In the genomic region with DNA sequence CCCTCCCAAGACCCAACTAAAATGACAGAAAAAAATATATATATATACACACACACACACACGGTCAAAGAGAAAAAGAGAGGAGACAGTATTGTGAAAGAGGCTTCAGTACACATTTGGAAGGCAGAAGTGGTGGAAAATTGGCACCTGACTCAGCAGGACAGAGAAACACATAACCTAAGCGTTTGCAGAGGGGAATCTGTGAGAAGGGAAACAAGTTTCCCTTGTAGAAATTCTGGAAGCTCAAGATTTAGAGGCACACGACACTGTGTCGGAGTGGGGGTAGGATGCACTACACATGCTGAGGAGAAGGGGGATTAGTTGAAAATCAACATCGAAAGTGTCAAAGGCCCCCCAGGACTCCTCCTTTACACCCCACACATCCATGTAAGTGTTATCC, we compare ENCODE assay signal across 15 cellular contexts. TPM values are rescaled to one million over a fixed set of nuclear protein-coding genes. Genes with fewer than 3 reads are reported as not detected.
DNase-seq lines count a peak whose midpoint lies in the region; ATAC-seq and TF ChIP-seq lines count a peak whose summit lies in the region.
"Had no signal": no experiment of that assay in that cellular context is flagged by ENCODE, and none has a peak within 500 bp of the region (broad histone marks: within the 10 kb centered on the region; RNA-seq: fewer than 3 reads in every experiment).

No MANE protein-coding gene starts in this region.

- H3K27me3 Mint-ChIP-seq in chondrocyte (ENCODE audit: low read depth), result no peaks in the 10 kb centered on the region
- H3K27me3 Mint-ChIP-seq: B cell; effector memory CD8-positive, alpha-beta T cell had no signal

- TF ChIP-seq POLR2A in Peyer's patch (IDR thresholded peaks at IDR 0.05), result no peak

- H3K27ac Mint-ChIP-seq in chondrocyte (ENCODE audit: unreplicated experiment), result peak overlapping the region; percentile 91
- H3K27ac Mint-ChIP-seq: B cell had no signal

- no peak for ATAC-seq in HG03378 (IDR thresholded peaks at IDR 0.05; ENCODE audit: unreplicated experiment)
- ATAC-seq: effector memory CD8-positive, alpha-beta T cell had no signal

- H3K27me3 ChIP-seq in ACC112 (ENCODE audit: insufficient read depth, low read length), result no peaks in the 10 kb centered on the region
- H3K27me3 ChIP-seq in HUES64 (ENCODE audit: insufficient read depth, low read length), result no peaks in the 10 kb centered on the region
- H3K27me3 ChIP-seq in liver (ENCODE audit: control insufficient read depth in 4 of 4, insufficient read depth in 4 of 4, low read length in 3 of 4), result no peaks in the 10 kb centered on the region
- no peaks in the 10 kb centered on the region for H3K27me3 ChIP-seq in BE2C
- H3K27me3 ChIP-seq in Peyer's patch, result no peaks in the 10 kb centered on the region
- H3K27me3 ChIP-seq: pancreas had no signal

- DNase-seq in chondrocyte (ENCODE audit: low spot score) (no peak), BE2C (no peak), NCI-H526 (lab: John Stamatoyannopoulos, UW) (no peak), Peyer's patch (no peak)
- DNase-seq: activated naive CD4-positive, alpha-beta T cell treated with Interleukin-2 at 50 U/mL for 16 hours; effector memory CD8-positive, alpha-beta T cell; NCI-H2081; RPMI8226 had no signal

- H3K9ac ChIP-seq in HUES64 (ENCODE audit: low read depth, low read length) (peak overlapping the region; percentile 43; the same call in 1 of the 2 replicates), liver (ENCODE audit: low read depth in 1 of 2, low read length in 2 of 2) (no peak overlapping the region)

- peaks cover 51% of the 10 kb centered on the region for H3K79me2 ChIP-seq in ACC112 (ENCODE audit: control insufficient read depth, insufficient read depth, low read length, unreplicated experiment)

- 66% methylated on average over 4 of the region's 5 CpGs for WGBS in HUES64
- 47% methylated on average over 5 of the region's 5 CpGs for WGBS in liver

- H3K9me3 Mint-ChIP-seq in chondrocyte (ENCODE audit: low read depth), result no peaks in the 10 kb centered on the region
- H3K9me3 Mint-ChIP-seq: effector memory CD8-positive, alpha-beta T cell had no signal

- H3K4me1 Mint-ChIP-seq in chondrocyte (ENCODE audit: low read depth), result peaks cover 31% of the 10 kb centered on the region

- peaks cover 5% of the 10 kb centered on the region for H3K36me3 Mint-ChIP-seq in chondrocyte (ENCODE audit: low read depth)

- peak; percentile 17 to 21 for TF ChIP-seq RAD21 in liver (IDR thresholded peaks at IDR 0.05)

- peaks cover 19% of the 10 kb centered on the region for H3K9me3 ChIP-seq in HUES64 (ENCODE audit: insufficient read depth, low read depth, low read length)
- no peaks in the 10 kb centered on the region for H3K9me3 ChIP-seq in liver (ENCODE audit: control insufficient read depth in 4 of 4, low read length in 3 of 4)
- H3K9me3 ChIP-seq in BE2C, result no peaks in the 10 kb centered on the region
- no peaks in the 10 kb centered on the region for H3K9me3 ChIP-seq in Peyer's patch
- H3K9me3 ChIP-seq: HAP-1, pancreas had no signal

- H2AFZ ChIP-seq in ACC112 (ENCODE audit: low read length, unreplicated experiment), result no peak overlapping the region

- H3K4me1 ChIP-seq in ACC112 (ENCODE audit: control insufficient read depth, insufficient read depth, low read length, unreplicated experiment) (peaks cover 16% of the 10 kb centered on the region), HUES64 (ENCODE audit: insufficient read depth, low read length) (peaks cover 24% of the 10 kb centered on the region), liver (ENCODE audit: control insufficient read depth in 4 of 4, insufficient read depth in 4 of 4, low read length in 3 of 4) (peaks cover 4 to 13% (median 11%) of the 10 kb centered on the region in 4 donors), BE2C (no peaks in the 10 kb centered on the region), Peyer's patch (no peaks in the 10 kb centered on the region)

- H3K27ac ChIP-seq in ACC112 (ENCODE audit: low read depth, low read length), result peak overlapping the region; percentile 50
- H3K27ac ChIP-seq in HUES64 (ENCODE audit: low read depth, low read length), result peak overlapping the region; percentile 75
- peak overlapping the region; percentile 19 to 37 for H3K27ac ChIP-seq in liver (ENCODE audit: low read depth in 1 of 2, low read length in 2 of 2)
- H3K27ac ChIP-seq in Peyer's patch, result no peak overlapping the region

- H3K4me3 Mint-ChIP-seq in chondrocyte (ENCODE audit: unreplicated experiment), result no peak overlapping the region
- H3K4me3 Mint-ChIP-seq: B cell; effector memory CD8-positive, alpha-beta T cell had no signal

- H3K4me3 ChIP-seq in ACC112 (ENCODE audit: low read depth, low read length) (no peak overlapping the region), HUES64 (ENCODE audit: low read length) (0 out of 2 replicates have a peak overlapping the region, but pooled peaks have one; percentile 3), liver (ENCODE audit: low read depth in 1 of 3, low read length in 3 of 3) (no peak overlapping the region), BE2C (ENCODE audit: low read depth, low read length) (no peak overlapping the region), Peyer's patch (no peak overlapping the region)
- H3K4me3 ChIP-seq: HAP-1, pancreas had no signal

- H3K36me3 ChIP-seq in ACC112 (ENCODE audit: insufficient read depth, low read length) (peaks cover 29% of the 10 kb centered on the region; the same call in 1 of the 2 replicates), HUES64 (ENCODE audit: insufficient read depth, low read length) (peaks cover 31% of the 10 kb centered on the region), liver (ENCODE audit: control insufficient read depth in 4 of 4, insufficient read depth in 3 of 4, low read depth in 1 of 4, low read length in 3 of 4) (peaks cover 0 to 9% (median 3%) of the 10 kb centered on the region in 4 donors), BE2C (peaks cover 15% of the 10 kb centered on the region), Peyer's patch (peaks cover 0 to 8% (median 0%) of the 10 kb centered on the region in 3 donors)
- H3K36me3 ChIP-seq: pancreas had no signal

- no peak for TF ChIP-seq CTCF in chondrocyte (IDR thresholded peaks at IDR 0.05)
- no peak for TF ChIP-seq CTCF in liver (IDR thresholded peaks at IDR 0.05; ENCODE audit: low read depth, low read length, missing input control)
- TF ChIP-seq CTCF in BE2C (IDR thresholded peaks at IDR 0.05; ENCODE audit: low read depth, low read length), result no peak
- TF ChIP-seq CTCF in Peyer's patch (IDR thresholded peaks at IDR 0.05), result no peak

TF ChIP-seq in liver, 16 proteins besides CTCF, POLR2A, EP300 and RAD21:
- TF ChIP-seq JUND (IDR thresholded peaks at IDR 0.05), result no peak
- TF ChIP-seq HNF4A (conservative IDR thresholded peaks at IDR 0.05), result no peak
- TF ChIP-seq RXRA (IDR thresholded peaks at IDR 0.05), result peak in 1 of 2 donors; percentile 23
- TF ChIP-seq GABPA (IDR thresholded peaks at IDR 0.05 in 1 of 2, conservative IDR thresholded peaks at IDR 0.05 in 1 of 2), result no peak
- TF ChIP-seq, protein P1, sequence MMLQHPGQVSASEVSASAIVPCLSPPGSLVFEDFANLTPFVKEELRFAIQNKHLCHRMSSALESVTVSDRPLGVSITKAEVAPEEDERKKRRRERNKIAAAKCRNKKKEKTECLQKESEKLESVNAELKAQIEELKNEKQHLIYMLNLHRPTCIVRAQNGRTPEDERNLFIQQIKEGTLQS (IDR thresholded peaks at IDR 0.05), result no peak
- TF ChIP-seq, protein P2, sequence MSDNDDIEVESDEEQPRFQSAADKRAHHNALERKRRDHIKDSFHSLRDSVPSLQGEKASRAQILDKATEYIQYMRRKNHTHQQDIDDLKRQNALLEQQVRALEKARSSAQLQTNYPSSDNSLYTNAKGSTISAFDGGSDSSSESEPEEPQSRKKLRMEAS (IDR thresholded peaks at IDR 0.05), result peak; percentile 30
- no peak for TF ChIP-seq FOXA2 (IDR thresholded peaks at IDR 0.05)
- no peak for TF ChIP-seq SP1 (IDR thresholded peaks at IDR 0.05)
- TF ChIP-seq HNF4G (IDR thresholded peaks at IDR 0.05), result no peak
- TF ChIP-seq FOXA1 (IDR thresholded peaks at IDR 0.05), result no peak
- TF ChIP-seq, protein P3, sequence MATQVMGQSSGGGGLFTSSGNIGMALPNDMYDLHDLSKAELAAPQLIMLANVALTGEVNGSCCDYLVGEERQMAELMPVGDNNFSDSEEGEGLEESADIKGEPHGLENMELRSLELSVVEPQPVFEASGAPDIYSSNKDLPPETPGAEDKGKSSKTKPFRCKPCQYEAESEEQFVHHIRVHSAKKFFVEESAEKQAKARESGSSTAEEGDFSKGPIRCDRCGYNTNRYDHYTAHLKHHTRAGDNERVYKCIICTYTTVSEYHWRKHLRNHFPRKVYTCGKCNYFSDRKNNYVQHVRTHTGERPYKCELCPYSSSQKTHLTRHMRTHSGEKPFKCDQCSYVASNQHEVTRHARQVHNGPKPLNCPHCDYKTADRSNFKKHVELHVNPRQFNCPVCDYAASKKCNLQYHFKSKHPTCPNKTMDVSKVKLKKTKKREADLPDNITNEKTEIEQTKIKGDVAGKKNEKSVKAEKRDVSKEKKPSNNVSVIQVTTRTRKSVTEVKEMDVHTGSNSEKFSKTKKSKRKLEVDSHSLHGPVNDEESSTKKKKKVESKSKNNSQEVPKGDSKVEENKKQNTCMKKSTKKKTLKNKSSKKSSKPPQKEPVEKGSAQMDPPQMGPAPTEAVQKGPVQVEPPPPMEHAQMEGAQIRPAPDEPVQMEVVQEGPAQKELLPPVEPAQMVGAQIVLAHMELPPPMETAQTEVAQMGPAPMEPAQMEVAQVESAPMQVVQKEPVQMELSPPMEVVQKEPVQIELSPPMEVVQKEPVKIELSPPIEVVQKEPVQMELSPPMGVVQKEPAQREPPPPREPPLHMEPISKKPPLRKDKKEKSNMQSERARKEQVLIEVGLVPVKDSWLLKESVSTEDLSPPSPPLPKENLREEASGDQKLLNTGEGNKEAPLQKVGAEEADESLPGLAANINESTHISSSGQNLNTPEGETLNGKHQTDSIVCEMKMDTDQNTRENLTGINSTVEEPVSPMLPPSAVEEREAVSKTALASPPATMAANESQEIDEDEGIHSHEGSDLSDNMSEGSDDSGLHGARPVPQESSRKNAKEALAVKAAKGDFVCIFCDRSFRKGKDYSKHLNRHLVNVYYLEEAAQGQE (IDR thresholded peaks at IDR 0.05), result no peak
- TF ChIP-seq TAF1 (conservative IDR thresholded peaks at IDR 0.05), result no peak

RNA-seq across cellular contexts. Expression of a gene that starts 53.1 kb away (rescaled TPM):
- polyA plus RNA-seq in HUES64 (2013, experiment 1 of 2), result 33.4 TPM
- 37.5 TPM for polyA plus RNA-seq in HUES64 (2013, experiment 2 of 2)
- total RNA-seq in chondrocyte (61.3 to 90.3 TPM (median 79.9 TPM) in 3 replicates), liver (10 to 100 TPM; 30.4 to 44.3 TPM), Peyer's patch (10 to 100 TPM; 42.9 to 65.2 (median 53.5) TPM)
- 10 to 100 TPM; 16.0 to 19.4 TPM for polyA plus RNA-seq in liver
- polyA plus RNA-seq in BE2C (2012; ENCODE audit: insufficient read depth, insufficient read length, low read depth), result 43.8 TPM

Comparison
In these comparisons a context has a peak if more than half of its experiments do, and no peak if none do; other contexts are left out.
1. H3K27ac ChIP-seq: peak in ACC112 (single experiment), HUES64 (single experiment) and liver (2 of 2); none in Peyer's patch (0 of 4).